Comparison of ENCODE assay signal across 8 cellular contexts in the genomic region with DNA sequence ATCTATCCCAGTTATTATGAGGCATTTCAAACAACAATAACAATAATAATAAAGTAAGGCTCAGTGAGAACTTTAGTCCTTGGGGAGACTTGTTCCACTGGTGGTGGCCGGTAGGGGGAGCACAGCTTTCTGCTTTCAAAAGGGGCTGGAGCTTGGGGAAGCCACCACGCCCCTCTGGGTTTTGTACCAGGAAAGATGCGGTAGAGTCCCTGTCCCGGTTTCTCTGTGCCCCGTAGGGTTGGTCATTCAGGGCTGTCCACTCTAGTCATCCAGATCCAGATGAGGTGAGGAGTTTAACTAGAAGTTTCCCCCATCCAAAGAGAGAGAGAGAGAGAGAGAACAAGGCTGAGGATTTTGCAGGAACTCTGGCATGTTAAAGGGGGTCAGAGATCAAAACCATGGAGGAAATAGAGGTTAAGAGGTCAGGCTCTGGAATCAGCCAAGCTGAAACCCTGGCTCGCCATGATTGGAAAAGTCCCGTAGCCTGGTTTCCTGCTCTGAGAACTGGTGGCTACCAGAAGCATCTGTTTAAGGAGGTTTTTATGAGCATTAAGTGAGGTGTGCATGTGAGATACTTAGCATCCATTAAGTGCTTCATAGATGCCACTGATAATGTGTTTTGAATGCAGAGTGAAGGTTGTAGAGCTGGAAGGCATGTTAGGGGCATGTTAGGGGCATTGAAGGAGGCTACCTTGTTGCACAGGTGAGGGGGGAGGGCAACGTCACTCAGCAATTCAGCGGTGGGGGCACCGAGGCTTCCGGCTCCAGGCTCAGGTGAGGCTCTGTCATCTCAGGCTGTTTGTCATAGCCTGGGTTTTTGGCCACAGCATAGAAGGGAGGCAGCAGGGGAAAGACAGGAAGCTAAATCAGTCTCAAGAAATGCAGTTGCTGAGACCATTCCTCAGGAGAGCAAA.
A peak's percentile ranks its signal among the peaks of the same experiment; 100 is the strongest.
DNase-seq lines count a peak whose midpoint lies in the region; ATAC-seq, FAIRE-seq and TF ChIP-seq lines count a peak whose summit lies in the region.

No MANE protein-coding gene starts in this region.

- peak overlapping the region; percentile 86 for H3K27ac Mint-ChIP-seq in astrocyte (ENCODE audit: unreplicated experiment)

- H3K4me3 Mint-ChIP-seq in astrocyte (ENCODE audit: unreplicated experiment) = no peak overlapping the region

- H3K9me2 ChIP-seq in PC-9 (ENCODE audit: insufficient read depth) = no peaks in the 10 kb centered on the region

- 37 to 38% methylated on average over 11 of the region's 11 CpGs for WGBS in tibial nerve, 2 donors

- CTCF ChIA-PET in PC-9 (lab: Charles Lee) = interaction anchor here (0.6 kb wide), 1 partner anchor 676 kb away, joined by 3 read pairs; no protein-coding TSS in a partner anchor

- no peak for FAIRE-seq in astrocyte (lab: Jason Lieb, UNC)

- H3K36me3 Mint-ChIP-seq in astrocyte (ENCODE audit: low read depth, unreplicated experiment) = no peaks in the 10 kb centered on the region

- no peak for TF ChIP-seq POLR2A in tibial nerve (IDR thresholded peaks at IDR 0.05)

- H3K4me1 ChIP-seq in BE2C = no peaks in the 10 kb centered on the region
- no peaks in the 10 kb centered on the region for H3K4me1 ChIP-seq in PC-9 (replicated peaks; ENCODE audit: insufficient read depth)
- peaks cover 31% of the 10 kb centered on the region for H3K4me1 ChIP-seq in astrocyte (ENCODE audit: insufficient read depth, low read length)
- H3K4me1 ChIP-seq in left lung = no peaks in the 10 kb centered on the region
- H3K4me1 ChIP-seq in tibial nerve = peaks cover 0 to 11% (median 0%) of the 10 kb centered on the region in 4 donors

- TF ChIP-seq CTCF in BE2C (IDR thresholded peaks at IDR 0.05; ENCODE audit: low read depth, low read length) (peak; percentile 63), PC-9 (conservative IDR thresholded peaks at IDR 0.05) (peak; percentile 70), astrocyte (IDR thresholded peaks at IDR 0.05; ENCODE audit: insufficient read depth, low read depth, low read length) (peak; percentile 59), left lung (IDR thresholded peaks at IDR 0.05) (peak; percentile 32 to 63), tibial nerve (IDR thresholded peaks at IDR 0.05) (peak; percentile 17 to 73 (median 40))

- H3K79me2 ChIP-seq in PC-9 (ENCODE audit: low read depth) = no peaks in the 10 kb centered on the region
- H3K79me2 ChIP-seq in astrocyte (ENCODE audit: insufficient read depth, low read length) = no peaks in the 10 kb centered on the region

- POLR2A ChIA-PET in PC-9 (lab: Charles Lee; ENCODE audit: unreplicated experiment) = no interaction called here

- no peaks in the 10 kb centered on the region for H3K36me3 ChIP-seq in BE2C
- H3K36me3 ChIP-seq in PC-9 (ENCODE audit: low read depth) = no peaks in the 10 kb centered on the region
- H3K36me3 ChIP-seq in astrocyte (ENCODE audit: insufficient read depth, low read length) = no peaks in the 10 kb centered on the region
- H3K36me3 ChIP-seq in left lung = no peaks in the 10 kb centered on the region
- no peaks in the 10 kb centered on the region for H3K36me3 ChIP-seq in tibial nerve

- no peaks in the 10 kb centered on the region for H4K20me1 ChIP-seq in PC-9 (ENCODE audit: insufficient read depth)
- no peaks in the 10 kb centered on the region for H4K20me1 ChIP-seq in astrocyte (ENCODE audit: insufficient read depth, low read length)

- no peak overlapping the region for H2AFZ ChIP-seq in PC-9
- H2AFZ ChIP-seq in astrocyte (ENCODE audit: low read depth, low read length) = no peak overlapping the region

- no peak for TF ChIP-seq EP300 in tibial nerve (IDR thresholded peaks at IDR 0.05)

- peaks cover 2% of the 10 kb centered on the region for H3K9me3 Mint-ChIP-seq in astrocyte (ENCODE audit: unreplicated experiment)

- no peaks in the 10 kb centered on the region for H3F3A ChIP-seq in PC-9 (ENCODE audit: insufficient read depth, low read depth)

- ATAC-seq in GM18511 (IDR thresholded peaks at IDR 0.05; ENCODE audit: unreplicated experiment) (peak; percentile 83), HG03039 (IDR thresholded peaks at IDR 0.05; ENCODE audit: unreplicated experiment) (peak; percentile 78), left lung (peak; percentile 62)

- no peak overlapping the region for H3K4me3 ChIP-seq in BE2C (ENCODE audit: low read depth, low read length)
- no peak overlapping the region for H3K4me3 ChIP-seq in PC-9
- H3K4me3 ChIP-seq in astrocyte (ENCODE audit: insufficient read depth, low read depth, low read length) = no peak overlapping the region
- H3K4me3 ChIP-seq in left lung = no peak overlapping the region
- H3K4me3 ChIP-seq in tibial nerve = no peak overlapping the region

- H3K27me3 Mint-ChIP-seq in astrocyte (ENCODE audit: low read depth, unreplicated experiment) = no peaks in the 10 kb centered on the region

- H3K27ac ChIP-seq in PC-9 = no peak overlapping the region
- peak overlapping the region; percentile 28 for H3K27ac ChIP-seq in astrocyte (ENCODE audit: low read depth, low read length)
- no peak overlapping the region for H3K27ac ChIP-seq in left lung
- no peak overlapping the region for H3K27ac ChIP-seq in tibial nerve

- intact Hi-C loops in PC-9 (cut with micrococcal nuclease; ENCODE audit: unreplicated experiment) = no loop called here
- intact Hi-C loops in left lung (cut with DNase I) = no loop called here

- DNase-seq in BE2C (peak; percentile 58), PC-9 (peak in 1 of 2 experiments; percentile 16), astrocyte (ENCODE audit: low read depth) (no peak), left lung (no peak), tibial nerve (ENCODE audit: low spot score in 2 of 2) (no peak), NCI-H187 (lab: John Stamatoyannopoulos, UW) (no peak)

- H3K4me2 ChIP-seq in PC-9 (no peak overlapping the region), astrocyte (ENCODE audit: low read length) (peak overlapping the region; percentile 4)

- H3K4me1 Mint-ChIP-seq in astrocyte (ENCODE audit: low read depth, unreplicated experiment) = peaks cover 36% of the 10 kb centered on the region

- H3K27me3 ChIP-seq in BE2C (no peaks in the 10 kb centered on the region), PC-9 (ENCODE audit: insufficient read depth, low read depth) (peaks cover 22% of the 10 kb centered on the region), astrocyte (ENCODE audit: insufficient read depth, low read length) (no peaks in the 10 kb centered on the region), left lung (no peaks in the 10 kb centered on the region), tibial nerve (no peaks in the 10 kb centered on the region)

- BruUV-seq in PC-9 (replicated peaks; lab: Mats Ljungman, UMichigan) = no TSS peak

- H3K9me3 ChIP-seq in BE2C = no peaks in the 10 kb centered on the region
- no peaks in the 10 kb centered on the region for H3K9me3 ChIP-seq in PC-9 (ENCODE audit: insufficient read depth, low read depth)
- H3K9me3 ChIP-seq in astrocyte (ENCODE audit: insufficient read depth, low read depth, low read length) = no peaks in the 10 kb centered on the region
- no peaks in the 10 kb centered on the region for H3K9me3 ChIP-seq in left lung
- no peaks in the 10 kb centered on the region for H3K9me3 ChIP-seq in tibial nerve

- no peak overlapping the region for H3K9ac ChIP-seq in astrocyte (ENCODE audit: low read length)
